14 cellular contexts compared by ENCODE assay signal in the genomic region with DNA sequence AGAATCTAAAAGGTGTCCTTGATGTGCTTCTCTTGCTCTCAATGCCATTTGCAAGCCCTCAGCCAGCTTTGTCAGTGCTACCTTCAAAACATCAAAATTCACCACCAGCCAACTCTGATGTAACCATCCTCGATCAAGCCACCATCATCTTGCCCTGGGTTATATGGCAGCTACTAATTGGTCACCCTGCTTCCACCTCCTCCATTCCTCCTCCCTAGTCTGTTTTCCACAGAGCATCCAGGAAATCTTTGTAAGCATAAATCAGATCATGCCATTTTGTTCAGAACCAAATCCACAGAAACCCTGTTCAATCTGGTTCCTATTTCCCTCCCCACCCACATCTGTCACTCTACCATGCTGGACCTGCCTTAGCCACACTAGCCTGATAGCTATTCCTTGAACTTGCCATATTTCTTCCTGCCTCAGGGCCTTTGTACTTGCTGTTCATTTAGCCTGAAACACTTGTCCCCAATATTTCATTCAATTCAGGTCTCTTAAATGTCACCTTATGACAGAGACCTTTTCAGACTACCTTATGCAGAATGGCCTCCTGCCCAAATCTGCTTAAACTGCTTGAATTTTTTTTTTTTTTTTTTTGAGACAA. TPM values are rescaled to one million over a fixed set of nuclear protein-coding genes. Genes with fewer than 3 reads are reported as not detected.
A peak's percentile ranks its signal among the peaks of the same experiment; 100 is the strongest.
DNase-seq lines count a peak whose midpoint lies in the region; ATAC-seq and TF ChIP-seq lines count a peak whose summit lies in the region.
"Had no signal": no experiment of that assay in that cellular context is flagged by ENCODE, and none has a peak within 500 bp of the region (broad histone marks: within the 10 kb centered on the region; RNA-seq: fewer than 3 reads in every experiment).

No MANE protein-coding gene starts in this region.

- H3K9ac ChIP-seq in OCI-LY3 (ENCODE audit: low read length) (no peak overlapping the region), endodermal cell (ENCODE audit: extremely low read depth, low read length, poor library complexity, severe bottlenecking) (no peak overlapping the region)

- peak; percentile 20 for DNase-seq in DMS 273 (lab: John Stamatoyannopoulos, UW; ENCODE audit: unreplicated experiment)
- DNase-seq in DMS 273 treated with DMSO at 0.1 percent for 48 hours (lab: John Stamatoyannopoulos, UW), result no peak
- peak; percentile 26 for DNase-seq in endodermal cell
- no peak for DNase-seq in psoas muscle
- no peak for DNase-seq in RKO (ENCODE audit: low spot score)
- DNase-seq in Peyer's patch, result no peak
- DNase-seq in dermis blood vessel endothelial cell, result no peak
- DNase-seq: 8988T, cerebellar nuclear complex, DMS153, NCI-H1092 treated with DMSO at 0.1 percent for 48 hours, NCI-H510A, transverse colon had no signal

- ATAC-seq in psoas muscle, result no peak

- peaks cover 7% of the 10 kb centered on the region for H4K20me1 ChIP-seq in OCI-LY3 (ENCODE audit: insufficient read depth, low read length)

- intact Hi-C loops in psoas muscle (cut with DNase I), result loop anchor here in 1 of 2 donors (5.0 kb wide), 1 partner anchor 87 kb away; no protein-coding TSS in a partner anchor

- H3K27ac ChIP-seq in OCI-LY3 (ENCODE audit: low read length), result no peak overlapping the region
- H3K27ac ChIP-seq in endodermal cell (ENCODE audit: low read depth, low read length), result no peak overlapping the region
- peak overlapping the region; percentile 95 for H3K27ac ChIP-seq in psoas muscle
- peak overlapping the region in 1 of 4 donors; percentile 98 for H3K27ac ChIP-seq in Peyer's patch

- no peaks in the 10 kb centered on the region for H3K9me3 Mint-ChIP-seq in endodermal cell

- no peak overlapping the region for H2AFZ ChIP-seq in OCI-LY3 (ENCODE audit: low read depth, low read length)

- H3K4me1 ChIP-seq in OCI-LY3 (ENCODE audit: low read length), result peaks cover 27% of the 10 kb centered on the region
- peaks cover 15% of the 10 kb centered on the region for H3K4me1 ChIP-seq in endodermal cell (ENCODE audit: control insufficient read depth, insufficient read depth, low read length)
- peaks cover 18% of the 10 kb centered on the region for H3K4me1 ChIP-seq in psoas muscle
- peaks cover 0 to 18% (median 8%) of the 10 kb centered on the region in 4 donors for H3K4me1 ChIP-seq in Peyer's patch

- peaks cover 45% of the 10 kb centered on the region for H3K79me2 ChIP-seq in OCI-LY3 (ENCODE audit: low read length)

- H3K36me3 ChIP-seq in OCI-LY3 (replicated peaks; ENCODE audit: low read depth, low read length) (peaks cover 2% of the 10 kb centered on the region), endodermal cell (ENCODE audit: control insufficient read depth, insufficient read depth, low read length) (no peaks in the 10 kb centered on the region), psoas muscle (ENCODE audit: insufficient read depth in 1 of 2, low read depth in 1 of 2) (no peaks in the 10 kb centered on the region), Peyer's patch (no peaks in the 10 kb centered on the region)
- H3K36me3 ChIP-seq: transverse colon had no signal

- H3K36me3 Mint-ChIP-seq in endodermal cell (ENCODE audit: low read depth), result no peaks in the 10 kb centered on the region

- H3K27ac Mint-ChIP-seq in endodermal cell, result no peak overlapping the region

- no peak for TF ChIP-seq CTCF in OCI-LY3 (IDR thresholded peaks at IDR 0.05; ENCODE audit: low read depth, low read length)
- no peak for TF ChIP-seq CTCF in endodermal cell (conservative IDR thresholded peaks at IDR 0.05)
- TF ChIP-seq CTCF in psoas muscle (IDR thresholded peaks at IDR 0.05), result no peak
- no peak for TF ChIP-seq CTCF in Peyer's patch (IDR thresholded peaks at IDR 0.05)

- no peak for TF ChIP-seq POLR2A in Peyer's patch (IDR thresholded peaks at IDR 0.05)

- H3K9me3 ChIP-seq in OCI-LY3 (ENCODE audit: insufficient read depth, low read length) (no peaks in the 10 kb centered on the region), endodermal cell (ENCODE audit: control insufficient read depth, low read length) (peaks cover 4% of the 10 kb centered on the region), psoas muscle (no peaks in the 10 kb centered on the region), Peyer's patch (no peaks in the 10 kb centered on the region)
- H3K9me3 ChIP-seq: transverse colon had no signal

- no peak overlapping the region for H3K4me3 ChIP-seq in OCI-LY3 (ENCODE audit: low read length)
- no peak overlapping the region for H3K4me3 ChIP-seq in endodermal cell (ENCODE audit: low read length)
- no peak overlapping the region for H3K4me3 ChIP-seq in psoas muscle
- H3K4me3 ChIP-seq in Peyer's patch, result no peak overlapping the region
- H3K4me3 ChIP-seq: transverse colon had no signal

- peaks cover 58% of the 10 kb centered on the region for H3K4me1 Mint-ChIP-seq in endodermal cell

- H3K27me3 Mint-ChIP-seq in endodermal cell (ENCODE audit: insufficient read depth), result no peaks in the 10 kb centered on the region

- peak overlapping the region; percentile 99; the same call in 1 of the 2 replicates for H3K4me2 ChIP-seq in OCI-LY3 (ENCODE audit: low read length)

- H3K4me3 Mint-ChIP-seq in endodermal cell, result no peak overlapping the region

- WGBS in endodermal cell (ENCODE audit: insufficient coverage in 1 of 2, insufficient read length in 1 of 2), 2 experiments, result 98% methylated on average over 1 of the region's 1 CpG; no CpG with 5 or more reads in 1 of the 2 experiments
- 64 to 92% (median 71%) methylated on average over 1 of the region's 1 CpG for WGBS in psoas muscle, 3 donors

- H3K27me3 ChIP-seq in OCI-LY3 (ENCODE audit: low read depth, low read length) (no peaks in the 10 kb centered on the region), endodermal cell (ENCODE audit: control insufficient read depth, insufficient read depth, low read length, poor library complexity, severe bottlenecking) (no peaks in the 10 kb centered on the region), psoas muscle (ENCODE audit: insufficient read depth in 3 of 3, low read length in 2 of 3) (no peaks in the 10 kb centered on the region), Peyer's patch (no peaks in the 10 kb centered on the region)
- H3K27me3 ChIP-seq: transverse colon had no signal

RNA-seq across cellular contexts. Expression of gene B4GALT1, which starts 1.9 kb away (rescaled TPM):
- total RNA-seq in endodermal cell, result 10 to 100 TPM; 62.9 to 92.6 TPM
- 29.4 TPM for polyA plus RNA-seq in endodermal cell (2013, experiment 1 of 2)
- polyA plus RNA-seq in endodermal cell (2013, experiment 2 of 2), result 31.1 TPM
- total RNA-seq in psoas muscle, result 10 to 100 TPM; 22.3 to 28.1 (median 24.4) TPM
- 10 to 100 TPM; 13.0 to 21.9 (median 17.8) TPM for polyA plus RNA-seq in psoas muscle
- 10 to 100 TPM; 26.4 to 65.3 (median 44.1) TPM for total RNA-seq in Peyer's patch
- total RNA-seq in dermis blood vessel endothelial cell, result 14.1 and 35.7 TPM in 2 replicates

Comparison
In these comparisons a context has a peak if more than half of its experiments do, and no peak if none do; other contexts are left out.
1. DNase-seq: peak in DMS 273 (single experiment) and endodermal cell (single experiment); none in DMS 273 treated with DMSO at 0.1 percent for 48 hours (single experiment), psoas muscle (0 of 2), RKO (single experiment), Peyer's patch (0 of 3) and dermis blood vessel endothelial cell (single experiment).